In genomic region chr2:121063471-121063870, GRCh38 we compare ENCODE assay signal across 24 cellular contexts.
"Had no signal": no experiment of that assay in that cellular context is flagged by ENCODE, and none has a peak within 500 bp of the region (broad histone marks: within the 10 kb centered on the region; RNA-seq: fewer than 3 reads in every experiment).

No MANE protein-coding gene starts in this region.

- H3K36me3 Mint-ChIP-seq: activated CD4-positive, alpha-beta memory T cell treated with anti-CD3 and anti-CD28 coated beads for 36 hours; activated naive CD4-positive, alpha-beta T cell treated with anti-CD3 and anti-CD28 coated beads, Interleukin-2, amount 50 U/mL, for 24 hours; immature natural killer cell; mesothelial cell of epicardium; naive thymus-derived CD4-positive, alpha-beta T cell had no signal

- ATAC-seq: activated naive CD8-positive, alpha-beta T cell treated with anti-CD3 and anti-CD28 coated beads, Interleukin-2, amount 50 U/mL, for 24 hours; heart left ventricle; naive thymus-derived CD4-positive, alpha-beta T cell; psoas muscle had no signal

- H3K4me3 Mint-ChIP-seq: activated CD4-positive, alpha-beta memory T cell treated with anti-CD3 and anti-CD28 coated beads for 36 hours; activated CD4-positive, alpha-beta T cell treated with anti-CD3 and anti-CD28 coated beads, Interleukin-2, amount 10 ng/mL, durations not matched to agents 24 days and 14 days; activated naive CD4-positive, alpha-beta T cell treated with anti-CD3 and anti-CD28 coated beads, Interleukin-2, amount 50 U/mL, for 24 hours; activated naive CD8-positive, alpha-beta T cell treated with anti-CD3 and anti-CD28 coated beads, Interleukin-2, amount 50 U/mL, for 24 hours; activated T-helper 1 cell treated with anti-CD3 and anti-CD28 coated beads, Interleukin-12 subunit alpha, Interleukin-12 subunit beta, Interleukin-2, Interleukin-4 antibody, amounts not matched to agents 30 ng/mL and 10 ng/mL and 1 ng/mL, durations not matched to agents 14 hours and 24 hours and 36 hours; immature natural killer cell; mesothelial cell of epicardium; naive thymus-derived CD4-positive, alpha-beta T cell; neural crest cell had no signal

- H3K27me3 Mint-ChIP-seq: activated CD4-positive, alpha-beta memory T cell treated with anti-CD3 and anti-CD28 coated beads for 36 hours; activated CD4-positive, alpha-beta T cell treated with anti-CD3 and anti-CD28 coated beads, Interleukin-2, amount 10 ng/mL, durations not matched to agents 24 days and 14 days; activated naive CD4-positive, alpha-beta T cell treated with anti-CD3 and anti-CD28 coated beads, Interleukin-2, amount 50 U/mL, for 24 hours had no signal

- DNase-seq: activated CD4-positive, alpha-beta memory T cell treated with anti-CD3 and anti-CD28 coated beads for 36 hours; activated CD4-positive, alpha-beta T cell treated with anti-CD3 and anti-CD28 coated beads, Interleukin-2, amount 10 ng/mL, durations not matched to agents 24 days and 14 days; activated CD4-positive, CD25-positive, alpha-beta regulatory T cell treated with anti-CD3 and anti-CD28 coated beads, Interleukin-2, amount 50 U/mL, for 72 hours; activated CD8-positive, alpha-beta memory T cell treated with anti-CD3 and anti-CD28 coated beads, Interleukin-2, amount 50 U/mL, for 4 hours; activated gamma-delta T cell treated with Interleukin-2 at 50 U/mL for 16 hours; activated naive CD8-positive, alpha-beta T cell treated with anti-CD3 and anti-CD28 coated beads, Interleukin-2, amount 50 U/mL, for 24 hours; activated T-cell treated with anti-CD3 and anti-CD28 coated beads, Interleukin-2, amount 50 U/mL, for 1 hour; amygdala; central memory CD4-positive, alpha-beta T cell; foreskin fibroblast; hypothalamus; immature natural killer cell; kidney; naive thymus-derived CD4-positive, alpha-beta T cell; occipital lobe; psoas muscle; stimulated activated CD4-positive, alpha-beta T cell treated with anti-CD3 and anti-CD28 coated beads, Interleukin-15, amount 100 ng/mL, for 24 hours; stimulated activated naive CD4-positive, alpha-beta T cell; T-helper 9 cell had no signal

- H3K4me1 Mint-ChIP-seq: activated CD4-positive, alpha-beta T cell treated with anti-CD3 and anti-CD28 coated beads, Interleukin-2, amount 10 ng/mL, durations not matched to agents 24 days and 14 days; activated naive CD4-positive, alpha-beta T cell treated with anti-CD3 and anti-CD28 coated beads, Interleukin-2, amount 50 U/mL, for 24 hours; activated naive CD8-positive, alpha-beta T cell treated with anti-CD3 and anti-CD28 coated beads, Interleukin-2, amount 50 U/mL, for 24 hours; immature natural killer cell had no signal

- H3K27ac Mint-ChIP-seq: activated CD4-positive, alpha-beta memory T cell treated with anti-CD3 and anti-CD28 coated beads for 36 hours; activated CD4-positive, alpha-beta T cell treated with anti-CD3 and anti-CD28 coated beads, Interleukin-2, amount 10 ng/mL, durations not matched to agents 24 days and 14 days; activated naive CD4-positive, alpha-beta T cell treated with anti-CD3 and anti-CD28 coated beads, Interleukin-2, amount 50 U/mL, for 24 hours; activated naive CD8-positive, alpha-beta T cell treated with anti-CD3 and anti-CD28 coated beads, Interleukin-2, amount 50 U/mL, for 24 hours; activated T-helper 1 cell treated with anti-CD3 and anti-CD28 coated beads, Interleukin-12 subunit alpha, Interleukin-12 subunit beta, Interleukin-2, Interleukin-4 antibody, amounts not matched to agents 30 ng/mL and 10 ng/mL and 1 ng/mL, durations not matched to agents 14 hours and 24 hours and 36 hours; immature natural killer cell; mesothelial cell of epicardium; naive thymus-derived CD4-positive, alpha-beta T cell had no signal

- H3K9me3 Mint-ChIP-seq: activated CD4-positive, alpha-beta memory T cell treated with anti-CD3 and anti-CD28 coated beads for 36 hours; activated CD4-positive, alpha-beta T cell treated with anti-CD3 and anti-CD28 coated beads, Interleukin-2, amount 10 ng/mL, durations not matched to agents 24 days and 14 days; activated naive CD4-positive, alpha-beta T cell treated with anti-CD3 and anti-CD28 coated beads, Interleukin-2, amount 50 U/mL, for 24 hours; activated naive CD8-positive, alpha-beta T cell treated with anti-CD3 and anti-CD28 coated beads, Interleukin-2, amount 50 U/mL, for 24 hours; activated T-helper 1 cell treated with anti-CD3 and anti-CD28 coated beads, Interleukin-12 subunit alpha, Interleukin-12 subunit beta, Interleukin-2, Interleukin-4 antibody, amounts not matched to agents 30 ng/mL and 10 ng/mL and 1 ng/mL, durations not matched to agents 14 hours and 24 hours and 36 hours; immature natural killer cell; mesothelial cell of epicardium; naive thymus-derived CD4-positive, alpha-beta T cell; neural crest cell had no signal
